ENCODE assay signal across 8 cellular contexts in the genomic region with DNA sequence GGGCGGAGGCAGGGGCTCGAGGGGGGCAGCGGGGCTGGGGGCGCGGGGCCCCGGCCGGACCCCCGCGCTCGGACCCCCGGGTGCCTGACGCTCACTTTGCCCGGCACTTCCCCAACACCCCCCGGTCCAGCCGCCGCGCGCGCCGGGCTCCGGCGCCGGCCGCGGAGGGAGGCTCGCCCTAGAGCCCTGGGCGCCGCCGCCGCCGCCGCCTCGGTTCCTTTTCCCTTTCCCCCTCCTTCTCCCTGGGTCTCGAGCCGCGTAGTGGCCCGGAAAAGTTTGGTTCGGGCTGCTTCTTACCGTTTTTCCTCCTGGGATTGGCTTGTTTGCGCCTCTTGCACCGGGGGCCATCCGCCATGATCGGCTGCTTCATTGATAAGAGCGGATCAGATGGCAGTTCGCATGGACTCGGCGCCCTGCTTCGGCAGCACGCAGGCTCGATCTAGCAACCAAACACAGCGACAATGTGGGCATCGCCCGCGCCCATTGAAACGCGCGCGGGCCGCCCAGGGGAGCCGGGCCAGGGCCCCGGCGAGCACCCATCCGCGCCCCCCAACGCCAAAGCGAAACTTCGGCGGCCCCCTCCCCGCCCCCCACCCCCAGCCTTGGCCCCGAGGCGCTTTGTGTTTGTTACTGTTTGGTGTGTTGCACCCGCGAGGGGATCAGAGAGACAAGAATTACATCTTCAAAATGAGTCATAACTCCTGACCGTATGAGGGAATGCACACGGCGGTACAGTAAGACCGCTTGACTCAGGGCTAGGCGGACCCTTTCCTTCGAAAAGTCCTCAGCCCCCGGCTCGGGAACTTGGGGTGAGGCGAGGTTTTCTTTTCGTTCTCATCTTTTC. TPM values are rescaled to one million over a fixed set of nuclear protein-coding genes. Genes with fewer than 3 reads are reported as not detected.
DNase-seq lines count a peak whose midpoint lies in the region; ATAC-seq and TF ChIP-seq lines count a peak whose summit lies in the region.

No MANE protein-coding gene starts in this region.

- peaks cover 30% of the 10 kb centered on the region for H3K27me3 Mint-ChIP-seq in activated naive CD8-positive, alpha-beta T cell

- DNase-seq in AG20443 (ENCODE audit: low spot score) (peak; percentile 83), NT2/D1 (ENCODE audit: low read depth, low spot score) (no peak), heart left ventricle (peak; percentile 56 to 82 (median 73)), pons (ENCODE audit: low spot score) (peak; percentile 53), 8988T (no peak)

- TF ChIP-seq POLR2A in heart left ventricle (IDR thresholded peaks at IDR 0.05): peak in 1 of 2 donors; percentile 17

- WGBS in heart left ventricle, 4 donors: 1 to 2% (median 1%) methylated on average over 55 to 83 of the region's 83 CpGs

- H3K4me1 Mint-ChIP-seq in activated naive CD8-positive, alpha-beta T cell (ENCODE audit: low read depth): peaks cover 21% of the 10 kb centered on the region

- intact Hi-C loops in heart left ventricle (cut with DNase I): loop anchor here in 9 of 10 donors (2.0 to 10.0 kb wide), 10 partner anchors 60 to 1235 kb away; a partner anchor contains a TSS

- H3K9me3 ChIP-seq in NT2/D1 (ENCODE audit: insufficient read depth, low read length): no peaks in the 10 kb centered on the region
- no peaks in the 10 kb centered on the region for H3K9me3 ChIP-seq in heart left ventricle

- H3K4me3 Mint-ChIP-seq in activated naive CD8-positive, alpha-beta T cell: no peak overlapping the region

- H3K36me3 Mint-ChIP-seq in activated naive CD8-positive, alpha-beta T cell: no peaks in the 10 kb centered on the region

- peak overlapping the region; percentile 91 to 99 (median 98) for H3K27ac ChIP-seq in heart left ventricle

- H3K36me3 ChIP-seq in NT2/D1 (ENCODE audit: insufficient read depth, insufficient read length, low read length): peaks cover 15% of the 10 kb centered on the region
- H3K36me3 ChIP-seq in heart left ventricle: peaks cover 0 to 29% (median 0%) of the 10 kb centered on the region in 9 donors

- H3K9ac ChIP-seq in NT2/D1 (ENCODE audit: insufficient read length, low read depth): peak overlapping the region; percentile 91

- peak overlapping the region; percentile 99 for H3K27ac Mint-ChIP-seq in activated naive CD8-positive, alpha-beta T cell

- H3K4me1 ChIP-seq in NT2/D1 (ENCODE audit: insufficient read depth, insufficient read length) (peaks cover 10% of the 10 kb centered on the region), heart left ventricle (peaks cover 0 to 31% (median 13%) of the 10 kb centered on the region in 12 donors)

- H3K27me3 ChIP-seq in NT2/D1 (ENCODE audit: insufficient read depth, insufficient read length): peaks cover 75% of the 10 kb centered on the region
- H3K27me3 ChIP-seq in heart left ventricle: peaks cover 0 to 6% (median 0%) of the 10 kb centered on the region in 9 donors

- peak overlapping the region; percentile 73 for H3K4me3 ChIP-seq in NT2/D1 (ENCODE audit: insufficient read length, low read depth)
- H3K4me3 ChIP-seq in heart left ventricle: peak overlapping the region; percentile 63 to 96 (median 82)

- TF ChIP-seq CTCF in heart left ventricle (IDR thresholded peaks at IDR 0.05): no peak

- H3K9me3 Mint-ChIP-seq in activated naive CD8-positive, alpha-beta T cell (ENCODE audit: low read depth): no peaks in the 10 kb centered on the region

- ATAC-seq in GM18861 (IDR thresholded peaks at IDR 0.05; ENCODE audit: unreplicated experiment): peak; percentile 45
- peak; percentile 77 for ATAC-seq in HG03045 (IDR thresholded peaks at IDR 0.05; ENCODE audit: unreplicated experiment)
- peak; percentile 9 to 71 (median 54) for ATAC-seq in heart left ventricle

RNA-seq across cellular contexts. Expression of a gene that starts 2.7 kb away (rescaled TPM):
- 100 to 1,000 TPM in 2 of 9 donors, 10 to 100 TPM in 7; 68.5 to 168 (median 86.3) TPM for total RNA-seq in heart left ventricle
- polyA plus RNA-seq in heart left ventricle: 10 to 100 TPM; 23.1 to 34.9 TPM

Comparison
In these comparisons a context has a peak if more than half of its experiments do, and no peak if none do; other contexts are left out.
1. DNase-seq: peak in AG20443 (single experiment), heart left ventricle (5 of 5) and pons (single experiment); none in NT2/D1 (single experiment) and 8988T (single experiment).
2. Peak in every context shown above with its lines, with median percentiles within 50 percentile points of each other: ATAC-seq.